In genomic region chr1:166457700-166458099, GRCh38 we compare ENCODE assay signal across 9 cellular contexts.
"Had no signal": no experiment of that assay in that cellular context is flagged by ENCODE, and none has a peak within 500 bp of the region (broad histone marks: within the 10 kb centered on the region; RNA-seq: fewer than 3 reads in every experiment).

No MANE protein-coding gene starts in this region.

- DNase-seq: GM23248, GOT3, H7, H9, HCEC 1CT, HFFc6 had no signal

- H3K36me3 ChIP-seq: HAP-1 had no signal

- ATAC-seq: GM23338, HCT116 had no signal

- H3K9me3 ChIP-seq: HAP-1 had no signal

- H3K27ac ChIP-seq: GM23248 had no signal

- H3K4me1 ChIP-seq: HAP-1 had no signal

- H3K4me3 ChIP-seq: GM23248, GM23338, HAP-1 had no signal
